16 cellular contexts compared by ENCODE assay signal in genomic region chr3:8649757-8650156, GRCh38. TPM values are rescaled to one million over a fixed set of nuclear protein-coding genes. Genes with fewer than 3 reads are reported as not detected.
A peak's percentile ranks its signal among the peaks of the same experiment; 100 is the strongest.
DNase-seq lines count a peak whose midpoint lies in the region; ATAC-seq, FAIRE-seq and TF ChIP-seq lines count a peak whose summit lies in the region.
"Had no signal": no experiment of that assay in that cellular context is flagged by ENCODE, and none has a peak within 500 bp of the region (broad histone marks: within the 10 kb centered on the region; RNA-seq: fewer than 3 reads in every experiment).

No MANE protein-coding gene starts in this region.

- H3K4me3 ChIP-seq in SK-N-SH (ENCODE audit: low read depth in 2 of 2, low read length in 1 of 2), result no peak overlapping the region
- no peak overlapping the region for H3K4me3 ChIP-seq in H1 (ENCODE audit: extremely low read depth in 1 of 4, insufficient read depth in 2 of 4, low read depth in 3 of 4, low read length in 4 of 4)
- no peak overlapping the region for H3K4me3 ChIP-seq in pancreas
- H3K4me3 ChIP-seq in foreskin fibroblast (ENCODE audit: low read depth in 1 of 2, low read length in 2 of 2), result no peak overlapping the region

- no peaks in the 10 kb centered on the region for H3K79me1 ChIP-seq in H1 (ENCODE audit: low read depth, low read length)

- no peak overlapping the region for H3K14ac ChIP-seq in H1 (ENCODE audit: insufficient read length)

- no peaks in the 10 kb centered on the region for H3K9me2 ChIP-seq in SK-N-SH

- no peak overlapping the region for H2BK120ac ChIP-seq in H1 (replicated peaks; ENCODE audit: low read depth, low read length)

- no peak overlapping the region for H3K56ac ChIP-seq in H1 (replicated peaks; ENCODE audit: insufficient read length, low read depth, low read length)

- H4K8ac ChIP-seq in H1 (ENCODE audit: extremely low read depth, insufficient read depth, low read length), result no peak overlapping the region

- H3K36me3 ChIP-seq in SK-N-SH (replicated peaks in 1 of 2; ENCODE audit: control insufficient read depth in 1 of 2, insufficient read depth in 2 of 2, low read length in 1 of 2) (no peaks in the 10 kb centered on the region), H1 (ENCODE audit: control insufficient read depth in 2 of 4, insufficient read depth in 4 of 4, low read length in 3 of 4) (no peaks in the 10 kb centered on the region), pancreas (no peaks in the 10 kb centered on the region)

- CTCF ChIA-PET in SK-N-SH (lab: Yijun Ruan, JAX), result interaction anchor here (0.8 kb wide), 3 partner anchors 26 to 43 kb away, joined by 3 to 4 read pairs (median 3); no protein-coding TSS in a partner anchor
- CTCF ChIA-PET in H1 (lab: Charles Lee; ENCODE audit: partially characterized antibody), result no interaction called here

- no peak overlapping the region for H2AFZ ChIP-seq in SK-N-SH (ENCODE audit: low read depth)
- no peak overlapping the region for H2AFZ ChIP-seq in H1 (ENCODE audit: low read length)

- no peak overlapping the region for H2BK5ac ChIP-seq in H1 (ENCODE audit: low read depth, low read length)

- H3K4me1 Mint-ChIP-seq in nephron (peaks cover 38% of the 10 kb centered on the region), progenitor cell of endocrine pancreas (ENCODE audit: low read depth) (peaks cover 26% of the 10 kb centered on the region), CD14-positive monocyte (no peaks in the 10 kb centered on the region)
- H3K4me1 Mint-ChIP-seq: CD8-positive, alpha-beta memory T cell had no signal

- no peak overlapping the region for H3K23ac ChIP-seq in H1 (ENCODE audit: insufficient read length)

- no peak overlapping the region for H2BK20ac ChIP-seq in H1 (ENCODE audit: low read length)

- no peak for FAIRE-seq in H1 (lab: Jason Lieb, UNC)
- FAIRE-seq in pancreas (lab: Jason Lieb, UNC), result no peak
- FAIRE-seq: GM19239, H54 had no signal

- H4K20me1 ChIP-seq in SK-N-SH (ENCODE audit: insufficient read depth) (no peaks in the 10 kb centered on the region), H1 (replicated peaks in 1 of 2; ENCODE audit: control insufficient read depth in 1 of 2, insufficient read depth in 2 of 2, low read length in 2 of 2) (no peaks in the 10 kb centered on the region)

- H4K5ac ChIP-seq in H1 (ENCODE audit: insufficient read length, low read depth, low read length), result no peak overlapping the region

- H3K9me3 ChIP-seq in SK-N-SH (no peaks in the 10 kb centered on the region), H1 (ENCODE audit: insufficient read depth in 2 of 2, low read depth in 1 of 2, low read length in 1 of 2) (no peaks in the 10 kb centered on the region), pancreas (no peaks in the 10 kb centered on the region)

- no peaks in the 10 kb centered on the region for H3K79me2 ChIP-seq in SK-N-SH (ENCODE audit: insufficient read depth)
- no peaks in the 10 kb centered on the region; a peak in 1 of 4 replicates for H3K79me2 ChIP-seq in H1 (ENCODE audit: control insufficient read depth in 1 of 2, insufficient read depth in 2 of 2, low read length in 2 of 2)

- POLR2A ChIA-PET in SK-N-SH (lab: Yijun Ruan, JAX), result interaction anchor here (0.8 to 1.3 kb wide), 3 partner anchors 18 to 148 kb away, joined by 3 to 10 read pairs (median 3); partner anchors contain the start of gene LMCD1
- POLR2A ChIA-PET in H1 (lab: Charles Lee; ENCODE audit: partially characterized antibody), result interaction anchor here (1.3 kb wide), 1 partner anchor 14 kb away, joined by 3 read pairs; no protein-coding TSS in a partner anchor

- no peak overlapping the region for H3K18ac ChIP-seq in H1 (ENCODE audit: extremely low read depth, low read length)

- TF ChIP-seq RAD21 in SK-N-SH (IDR thresholded peaks at IDR 0.05; ENCODE audit: low read length) (no peak), H1 (IDR thresholded peaks at IDR 0.05 in 1 of 2, conservative IDR thresholded peaks at IDR 0.05 in 1 of 2; ENCODE audit: low read depth in 2 of 2, low read length in 2 of 2) (no peak)

- H2AK5ac ChIP-seq in H1 (ENCODE audit: low read depth, low read length), result no peak overlapping the region

- no peak overlapping the region for H3K4me2 ChIP-seq in SK-N-SH
- no peak overlapping the region for H3K4me2 ChIP-seq in H1 (ENCODE audit: insufficient read depth in 1 of 2, low read depth in 2 of 2, low read length in 2 of 2)

- H3K27me3 ChIP-seq in SK-N-SH (ENCODE audit: insufficient read depth), result no peaks in the 10 kb centered on the region
- H3K27me3 ChIP-seq in H1 (replicated peaks in 1 of 4; ENCODE audit: control insufficient read depth in 3 of 4, extremely low read depth in 1 of 4, insufficient read depth in 3 of 4, low read length in 3 of 4), result no peaks in the 10 kb centered on the region; a peak in 2 of 7 replicates
- H3K27me3 ChIP-seq in pancreas, result no peaks in the 10 kb centered on the region

- no peak overlapping the region for H2BK12ac ChIP-seq in H1 (ENCODE audit: low read depth, low read length)

- no peak for TF ChIP-seq POLR2A in H1 (IDR thresholded peaks at IDR 0.05; ENCODE audit: control extremely low read depth in 1 of 2, low read depth in 2 of 2, low read length in 2 of 2)

- ATAC-seq in SK-N-SH treated with all-trans-retinoic acid at 6 μM for 48 hours (no peak), pancreas (no peak)
- ATAC-seq: HCT116 had no signal

- H3K4me1 ChIP-seq in SK-N-SH (ENCODE audit: control insufficient read depth in 1 of 2, insufficient read depth in 2 of 2, low read depth in 1 of 2, low read length in 1 of 2), result peaks cover 12 to 70% of the 10 kb centered on the region in 2 experiments
- no peaks in the 10 kb centered on the region for H3K4me1 ChIP-seq in H1 (replicated peaks in 1 of 4; ENCODE audit: control insufficient read depth in 3 of 4, insufficient read depth in 4 of 4, low read length in 3 of 4)
- no peaks in the 10 kb centered on the region for H3K4me1 ChIP-seq in pancreas

- H3K4me3 Mint-ChIP-seq in nephron (no peak overlapping the region), progenitor cell of endocrine pancreas (ENCODE audit: low read depth) (no peak overlapping the region), CD14-positive monocyte (no peak overlapping the region)
- H3K4me3 Mint-ChIP-seq: CD8-positive, alpha-beta memory T cell had no signal

- H3K36me3 Mint-ChIP-seq in nephron (ENCODE audit: low read depth) (no peaks in the 10 kb centered on the region), progenitor cell of endocrine pancreas (ENCODE audit: insufficient read depth) (peaks cover 2% of the 10 kb centered on the region), CD14-positive monocyte (no peaks in the 10 kb centered on the region)
- H3K36me3 Mint-ChIP-seq: CD8-positive, alpha-beta memory T cell had no signal

- DNase-seq in SK-N-SH (no peak), H1 (ENCODE audit: low read depth in 1 of 2, low spot score in 2 of 2) (no peak), progenitor cell of endocrine pancreas (ENCODE audit: low spot score, unreplicated experiment) (no peak), pancreas (no peak), foreskin fibroblast (no peak), CD14-positive monocyte (ENCODE audit: low spot score) (no peak)
- DNase-seq: CD8-positive, alpha-beta memory T cell; DMS53; GF-D8 had no signal

- TF ChIP-seq CTCF in SK-N-SH (IDR thresholded peaks at IDR 0.05) (no peak), H1 (IDR thresholded peaks at IDR 0.05; ENCODE audit: control extremely low read depth in 1 of 3, insufficient read depth in 1 of 3, low read depth in 1 of 3, low read length in 3 of 3) (no peak), nephron (IDR thresholded peaks at IDR 0.05; ENCODE audit: unreplicated experiment in 3 of 3) (no peak), progenitor cell of endocrine pancreas (IDR thresholded peaks at IDR 0.05; ENCODE audit: unreplicated experiment) (no peak), pancreas (IDR thresholded peaks at IDR 0.05) (no peak), foreskin fibroblast (IDR thresholded peaks at IDR 0.05; ENCODE audit: low read depth, low read length) (no peak), CD14-positive monocyte (IDR thresholded peaks at IDR 0.05) (no peak)

- no peaks in the 10 kb centered on the region for H3K23me2 ChIP-seq in H1 (ENCODE audit: low read depth, low read length)

- H3K27ac Mint-ChIP-seq in nephron, result peak overlapping the region in 2 of 3 experiments; percentile 13 to 19
- H3K27ac Mint-ChIP-seq in progenitor cell of endocrine pancreas, result peak overlapping the region; percentile 29
- no peak overlapping the region for H3K27ac Mint-ChIP-seq in CD14-positive monocyte
- H3K27ac Mint-ChIP-seq: CD8-positive, alpha-beta memory T cell had no signal

- H3K27me3 Mint-ChIP-seq in nephron (ENCODE audit: low read depth) (peaks cover 17% of the 10 kb centered on the region), progenitor cell of endocrine pancreas (peaks cover 87% of the 10 kb centered on the region), CD14-positive monocyte (ENCODE audit: low read depth in 3 of 3) (peaks cover 5 to 14% (median 8%) of the 10 kb centered on the region in 3 donors)

- no peak for TF ChIP-seq EP300 in SK-N-SH (IDR thresholded peaks at IDR 0.05; ENCODE audit: borderline replicate concordance in 1 of 2, low read depth in 1 of 2, low read length in 1 of 2)
- no peak for TF ChIP-seq EP300 in H1 (IDR thresholded peaks at IDR 0.05; ENCODE audit: borderline replicate concordance in 1 of 2, low read depth in 2 of 2, low read length in 2 of 2)

- no peak overlapping the region for H4K91ac ChIP-seq in H1 (replicated peaks; ENCODE audit: insufficient read length, low read length)

- H3K4ac ChIP-seq in H1 (replicated peaks; ENCODE audit: insufficient read length, low read depth, low read length), result no peak overlapping the region

- H3K9ac ChIP-seq in SK-N-SH (no peak overlapping the region), H1 (replicated peaks in 1 of 4; ENCODE audit: extremely low read depth in 1 of 4, low read depth in 3 of 4, low read length in 3 of 4) (no peak overlapping the region)

- WGBS in SK-N-SH (ENCODE audit: low lambda C conversion rate), result 78% methylated on average over 5 of the region's 5 CpGs
- 93% methylated on average over 5 of the region's 5 CpGs; no CpG with 5 or more reads in 1 of the 2 experiments for WGBS in H1 (ENCODE audit: extremely low coverage in 1 of 2, insufficient coverage in 1 of 2, insufficient read length in 1 of 2, insufficient replicate concordance in 2 of 2, low coverage in 1 of 2, low lambda C conversion rate in 2 of 2, missing lambda C conversion rate in 1 of 2), 2 experiments
- 62 to 78% methylated on average over 5 of the region's 5 CpGs for WGBS in pancreas, 2 donors

- H3K9me3 Mint-ChIP-seq in nephron (peaks cover 4% of the 10 kb centered on the region), progenitor cell of endocrine pancreas (ENCODE audit: low read depth) (peaks cover 4% of the 10 kb centered on the region), CD14-positive monocyte (peaks cover 0 to 2% (median 0%) of the 10 kb centered on the region in 7 donors)

- peaks cover 6% of the 10 kb centered on the region for H3F3A ChIP-seq in SK-N-SH (replicated peaks; ENCODE audit: insufficient read depth)

- H2BK15ac ChIP-seq in H1 (ENCODE audit: low read length), result no peak overlapping the region

- H3K27ac ChIP-seq in SK-N-SH (ENCODE audit: low read depth in 2 of 2, low read length in 1 of 2) (peak overlapping the region; percentile 50 to 100; a peak in 3 of 4 replicates), H1 (ENCODE audit: low read depth, low read length) (no peak overlapping the region), pancreas (no peak overlapping the region)
- H3K27ac ChIP-seq: 22Rv1, HL-60 had no signal

- intact Hi-C loops in pancreas (cut with DNase I) (no loop called here), CD14-positive monocyte (cut with micrococcal nuclease) (no loop called here)

RNA-seq across cellular contexts. Expression of gene SSUH2, which starts 5.2 kb away (rescaled TPM):
- 0.18 and 0.26 TPM in 2 replicates for polyA plus RNA-seq in SK-N-SH (2012; rRNA removed)
- polyA plus RNA-seq in SK-N-SH (2012; cell fraction: cytosol; rRNA removed), result 0.10 and 0.30 TPM in 2 replicates
- 0.75 and 1.1 TPM in 2 replicates for polyA plus RNA-seq in SK-N-SH (2012; cell fraction: nucleus; rRNA removed)
- total RNA-seq in H1 (2021; fragmentation: NEBNext Ultra II Directional; extraction: Animal tissue kit (Norgen Biotek cat#: 25700)), result 0.69 and 0.73 TPM in 2 replicates
- polyA plus RNA-seq in H1 (2011; rRNA removed), result 0.41 and 0.62 TPM in 2 replicates
- polyA plus RNA-seq in H1 (2011; cell fraction: cytosol; rRNA removed), result 0.50 TPM
- polyA plus RNA-seq in H1 (2011; cell fraction: nucleus; rRNA removed), result 2.0 TPM
- polyA plus RNA-seq in H1 (2012, experiment 1 of 2), result 0.31 to 0.63 TPM (median 0.44 TPM) in 4 replicates
- polyA plus RNA-seq in H1 (2012, experiment 2 of 2), result 0.07 TPM
- 0.34 TPM for polyA plus RNA-seq in H1 (2013, experiment 1 of 2)
- 0.26 TPM for polyA plus RNA-seq in H1 (2013, experiment 2 of 2)
- polyA minus RNA-seq in H1 (2011; rRNA and poly(A)+ RNA removed), result 0.82 and 0.93 TPM in 2 replicates
- polyA minus RNA-seq in H1 (2011; cell fraction: cytosol; rRNA and poly(A)+ RNA removed), result not detected
- polyA minus RNA-seq in H1 (2011; cell fraction: nucleus; rRNA and poly(A)+ RNA removed), result 1.4 TPM
- total RNA-seq in progenitor cell of endocrine pancreas, result 0.57 and 0.62 TPM in 2 replicates
- under 1 TPM; 0.06 to 0.78 (median 0.16) TPM for total RNA-seq in pancreas
- 1 to 10 TPM in 1 of 2 donors, under 1 TPM in 1; 0.42 to 1.8 TPM for polyA plus RNA-seq in pancreas
- not detected for polyA plus RNA-seq in CD14-positive monocyte
- total RNA-seq: CD8-positive, alpha-beta memory T cell had no signal
- polyA plus RNA-seq: CD8-positive, alpha-beta memory T cell had no signal

Comparison
In these comparisons a context has a peak if more than half of its experiments do, and no peak if none do; other contexts are left out.
1. H3K27ac ChIP-seq: peak in SK-N-SH (2 of 2); none in H1 (single experiment) and pancreas (0 of 4).
2. H3K27ac Mint-ChIP-seq: peak in nephron (2 of 3) and progenitor cell of endocrine pancreas (single experiment); none in CD14-positive monocyte (0 of 7).